In genomic region chr16:1152651-1153259, GRCh38 we compare ENCODE assay signal across 8 cellular contexts. TPM values are rescaled to one million over a fixed set of nuclear protein-coding genes. Genes with fewer than 3 reads are reported as not detected.
DNase-seq lines count a peak whose midpoint lies in the region; FAIRE-seq and TF ChIP-seq lines count a peak whose summit lies in the region.

CACNA1H (plus strand) TSS chr16:1153106; CDS start chr16:1153738, 632 bp downstream.

- H3K27me3 Mint-ChIP-seq in H9 (ENCODE audit: low read depth) = peaks cover 17% of the 10 kb centered on the region
- H3K27me3 Mint-ChIP-seq in osteocyte (ENCODE audit: unreplicated experiment) = peaks cover 2% of the 10 kb centered on the region

- H2BK5ac ChIP-seq in H9 (ENCODE audit: insufficient read length, low read length) (no peak within 1 kb of the TSS), H1 (ENCODE audit: low read depth, low read length) (peak within 1 kb of the TSS; percentile 60; the same call in 1 of the 2 replicates)

- H3K4me3 Mint-ChIP-seq in H9 (peak within 1 kb of the TSS; percentile 60 to 79), osteocyte (ENCODE audit: unreplicated experiment) (peak within 1 kb of the TSS; percentile 64)

- TF ChIP-seq POLR2A in H1 (IDR thresholded peaks at IDR 0.05; ENCODE audit: control extremely low read depth in 1 of 2, low read depth in 2 of 2, low read length in 2 of 2) = no peak

- H3K56ac ChIP-seq in H9 (ENCODE audit: insufficient read length, low read depth, low read length) = no peak within 1 kb of the TSS
- H3K56ac ChIP-seq in H1 (replicated peaks; ENCODE audit: insufficient read length, low read depth, low read length) = no peak within 1 kb of the TSS

- H3K9me3 Mint-ChIP-seq in H9 (peaks cover 3% of the 10 kb centered on the region in 2 experiments; a peak in 3 of 5 replicates), osteocyte (ENCODE audit: unreplicated experiment) (no peaks in the 10 kb centered on the region)

- TF ChIP-seq RAD21 in H1 (IDR thresholded peaks at IDR 0.05 in 1 of 2, conservative IDR thresholded peaks at IDR 0.05 in 1 of 2; ENCODE audit: low read depth in 2 of 2, low read length in 2 of 2) = no peak

- H2BK20ac ChIP-seq in H9 (ENCODE audit: low read depth, low read length, poor library complexity, severe bottlenecking) (no peak within 1 kb of the TSS), H1 (ENCODE audit: low read length) (no peak within 1 kb of the TSS)

- no peaks in the 10 kb centered on the region for H4K20me1 ChIP-seq in H9 (ENCODE audit: control insufficient read depth, insufficient read depth, insufficient read length)
- peaks cover 0 to 17% of the 10 kb centered on the region in 2 experiments for H4K20me1 ChIP-seq in H1 (replicated peaks in 1 of 2; ENCODE audit: control insufficient read depth in 1 of 2, insufficient read depth in 2 of 2, low read length in 2 of 2)

- H3K23me2 ChIP-seq in H9 (ENCODE audit: insufficient read length, low read depth, low read length, poor library complexity, severe bottlenecking) (peaks cover 2% of the 10 kb centered on the region), H1 (ENCODE audit: low read depth, low read length) (peaks cover 3% of the 10 kb centered on the region; the same call in 1 of the 2 replicates)

- H2BK12ac ChIP-seq in H9 (ENCODE audit: insufficient read length, low read depth, low read length) = no peak within 1 kb of the TSS
- peak within 1 kb of the TSS; percentile 60; the same call in 1 of the 2 replicates for H2BK12ac ChIP-seq in H1 (ENCODE audit: low read depth, low read length)

- H3K36me3 ChIP-seq in H1 (ENCODE audit: control insufficient read depth in 2 of 4, insufficient read depth in 4 of 4, low read length in 3 of 4) = no peaks in the 10 kb centered on the region
- H3K36me3 ChIP-seq in tibial artery = no peaks in the 10 kb centered on the region

- H4K8ac ChIP-seq in H9 (replicated peaks; ENCODE audit: insufficient read length, low read depth, low read length) (no peak within 1 kb of the TSS), H1 (ENCODE audit: extremely low read depth, insufficient read depth, low read length) (peak within 1 kb of the TSS; percentile 89)

- H3K14ac ChIP-seq in H9 (ENCODE audit: insufficient read depth, low read length) (peak within 1 kb of the TSS; percentile 61), H1 (ENCODE audit: insufficient read length) (no peak within 1 kb of the TSS)

- H3T11ph ChIP-seq in H9 (ENCODE audit: low read length) = no peak within 1 kb of the TSS

- H3K9ac ChIP-seq in H9 (ENCODE audit: extremely low read depth, insufficient read length, low read length) = no peak within 1 kb of the TSS
- peak within 1 kb of the TSS in 1 of 4 experiments; percentile 51; a peak in 1 of 7 replicates for H3K9ac ChIP-seq in H1 (replicated peaks in 1 of 4; ENCODE audit: extremely low read depth in 1 of 4, low read depth in 3 of 4, low read length in 3 of 4)

- H3K4me1 Mint-ChIP-seq in H9 = peaks cover 10 to 15% of the 10 kb centered on the region in 2 experiments
- peaks cover 12% of the 10 kb centered on the region for H3K4me1 Mint-ChIP-seq in osteocyte (ENCODE audit: unreplicated experiment)

- H4K91ac ChIP-seq in H9 (ENCODE audit: insufficient read length, low read depth, low read length) (no peak within 1 kb of the TSS), H1 (replicated peaks; ENCODE audit: insufficient read length, low read length) (peak within 1 kb of the TSS; percentile 96)

- DNase-seq in H9 = peak; percentile 53
- DNase-seq in activated CD4-positive, alpha-beta T cell treated with anti-CD3 and anti-CD28 coated beads, Interleukin-2, amount 50 U/mL, for 1 hour = peak; percentile 65
- peak in 1 of 2 experiments; percentile 81 for DNase-seq in H1 (ENCODE audit: low read depth in 1 of 2, low spot score in 2 of 2)
- DNase-seq in osteocyte (ENCODE audit: extremely low spot score, unreplicated experiment) = no peak
- DNase-seq in tibial artery = no peak
- DNase-seq in OCI-M2 (lab: John Stamatoyannopoulos, UW; ENCODE audit: unreplicated experiment) = no peak
- DNase-seq in dermis blood vessel endothelial cell = no peak
- no peak for DNase-seq in HPDE6-E6E7 (ENCODE audit: extremely low spot score)

- H3K79me2 ChIP-seq in H9 (ENCODE audit: insufficient read depth, low read length) = no peaks in the 10 kb centered on the region; the same call in 1 of the 2 replicates
- H3K79me2 ChIP-seq in H1 (ENCODE audit: control insufficient read depth in 1 of 2, insufficient read depth in 2 of 2, low read length in 2 of 2) = peaks cover 0 to 23% of the 10 kb centered on the region in 2 experiments; a peak in 1 of 4 replicates

- CTCF ChIA-PET in H1 (lab: Charles Lee; ENCODE audit: partially characterized antibody) = interaction anchor here (1.2 to 1.3 kb wide), 2 partner anchors 95 to 148 kb away, joined by 3 to 5 read pairs; no protein-coding TSS in a partner anchor

- H2AK5ac ChIP-seq in H9 (ENCODE audit: insufficient read length, low read length) (no peak within 1 kb of the TSS), H1 (ENCODE audit: low read depth, low read length) (no peak within 1 kb of the TSS)

- H3K36me3 Mint-ChIP-seq in H9 (ENCODE audit: insufficient read depth in 1 of 3, low read depth in 3 of 3) = peaks cover 0 to 6% (median 5%) of the 10 kb centered on the region in 3 experiments; a peak in 3 of 7 replicates
- no peaks in the 10 kb centered on the region for H3K36me3 Mint-ChIP-seq in osteocyte (ENCODE audit: unreplicated experiment)

- peak; percentile 66 for TF ChIP-seq CTCF in H9 (conservative IDR thresholded peaks at IDR 0.05)
- TF ChIP-seq CTCF in H1 (IDR thresholded peaks at IDR 0.05; ENCODE audit: control extremely low read depth in 1 of 3, insufficient read depth in 1 of 3, low read depth in 1 of 3, low read length in 3 of 3) = peak in 1 of 3 experiments; percentile 13; a peak in 1 of 4 replicates
- peak; percentile 65 for TF ChIP-seq CTCF in osteocyte (IDR thresholded peaks at IDR 0.05)
- peak in 1 of 2 experiments; percentile 48 for TF ChIP-seq CTCF in tibial artery (IDR thresholded peaks at IDR 0.05)

- H3K9me3 ChIP-seq in H9 (ENCODE audit: control insufficient read depth, low read depth, low read length) (no peaks in the 10 kb centered on the region), H1 (ENCODE audit: insufficient read depth in 2 of 2, low read depth in 1 of 2, low read length in 1 of 2) (no peaks in the 10 kb centered on the region), tibial artery (no peaks in the 10 kb centered on the region)

- TF ChIP-seq EP300 in H1 (IDR thresholded peaks at IDR 0.05; ENCODE audit: borderline replicate concordance in 1 of 2, low read depth in 2 of 2, low read length in 2 of 2) = no peak

- H3K4ac ChIP-seq in H9 (ENCODE audit: low read depth, low read length) = no peak within 1 kb of the TSS
- no peak within 1 kb of the TSS for H3K4ac ChIP-seq in H1 (replicated peaks; ENCODE audit: insufficient read length, low read depth, low read length)

- H3K23ac ChIP-seq in H9 (ENCODE audit: insufficient read length, low read depth, low read length) (no peak within 1 kb of the TSS), H1 (ENCODE audit: insufficient read length) (no peak within 1 kb of the TSS)

- no peak within 1 kb of the TSS for H2BK120ac ChIP-seq in H9 (ENCODE audit: low read depth, low read length, poor library complexity, severe bottlenecking)
- no peak within 1 kb of the TSS for H2BK120ac ChIP-seq in H1 (replicated peaks; ENCODE audit: low read depth, low read length)

- H3K27me3 ChIP-seq in H9 (ENCODE audit: insufficient read depth, low read length) = no peaks in the 10 kb centered on the region
- peaks cover 0 to 4% (median 0%) of the 10 kb centered on the region in 4 experiments; a peak in 2 of 7 replicates for H3K27me3 ChIP-seq in H1 (replicated peaks in 1 of 4; ENCODE audit: control insufficient read depth in 3 of 4, extremely low read depth in 1 of 4, insufficient read depth in 3 of 4, low read length in 3 of 4)
- peaks cover 0 to 17% of the 10 kb centered on the region in 2 donors for H3K27me3 ChIP-seq in tibial artery

- H3K4me3 ChIP-seq in H1 (ENCODE audit: extremely low read depth in 1 of 4, insufficient read depth in 2 of 4, low read depth in 3 of 4, low read length in 4 of 4) (peak within 1 kb of the TSS; percentile 40 to 69 (median 48)), tibial artery (peak within 1 kb of the TSS; percentile 71 to 85)

- H3K79me1 ChIP-seq in H9 (ENCODE audit: insufficient read depth, low read depth, low read length, poor library complexity, severe bottlenecking) (no peaks in the 10 kb centered on the region), H1 (ENCODE audit: low read depth, low read length) (peaks cover 5% of the 10 kb centered on the region)

- H3K27ac Mint-ChIP-seq in H9 (no peak within 1 kb of the TSS), osteocyte (ENCODE audit: unreplicated experiment) (no peak within 1 kb of the TSS)

- intact Hi-C loops in tibial artery (cut with DNase I; ENCODE audit: low total_unique reads) = loop anchor here (5.0 kb wide), 1 partner anchor 40 kb away; no protein-coding TSS in a partner anchor

- H2BK15ac ChIP-seq in H9 (ENCODE audit: low read depth, low read length) (no peak within 1 kb of the TSS), H1 (ENCODE audit: low read length) (0 out of 2 replicates have a peak within 1 kb of the TSS, but pooled peaks have one; percentile 81)

- H3K27ac ChIP-seq in H9 (ENCODE audit: insufficient read length, low read depth, low read length) (no peak within 1 kb of the TSS), H1 (ENCODE audit: low read depth, low read length) (no peak within 1 kb of the TSS), tibial artery (peak within 1 kb of the TSS; percentile 86 to 94)

- no peak within 1 kb of the TSS for H3K18ac ChIP-seq in H9 (ENCODE audit: insufficient read length, low read depth, low read length)
- H3K18ac ChIP-seq in H1 (ENCODE audit: extremely low read depth, low read length) = peak within 1 kb of the TSS; percentile 71

- POLR2A ChIA-PET in H1 (lab: Charles Lee; ENCODE audit: partially characterized antibody) = interaction anchor here (1.0 kb wide), 1 partner anchor 10 kb away, joined by 4 read pairs; no protein-coding TSS in a partner anchor

- H3K4me2 ChIP-seq in H9 (ENCODE audit: insufficient read depth, insufficient read length, low read length) = peak within 1 kb of the TSS; percentile 45
- H3K4me2 ChIP-seq in H1 (ENCODE audit: insufficient read depth in 1 of 2, low read depth in 2 of 2, low read length in 2 of 2) = peak within 1 kb of the TSS; percentile 46 to 71

- H4K5ac ChIP-seq in H9 (ENCODE audit: insufficient read length, low read depth, low read length) = no peak within 1 kb of the TSS
- H4K5ac ChIP-seq in H1 (ENCODE audit: insufficient read length, low read depth, low read length) = peak within 1 kb of the TSS; percentile 33

- FAIRE-seq in H1 (lab: Jason Lieb, UNC) = no peak

- H3K4me1 ChIP-seq in H9 (ENCODE audit: insufficient read depth, low read length) = no peaks in the 10 kb centered on the region; the same call in 1 of the 2 replicates
- peaks cover 0 to 14% (median 9%) of the 10 kb centered on the region in 4 experiments; a peak in 5 of 7 replicates for H3K4me1 ChIP-seq in H1 (replicated peaks in 1 of 4; ENCODE audit: control insufficient read depth in 3 of 4, insufficient read depth in 4 of 4, low read length in 3 of 4)
- peaks cover 0 to 55% (median 30%) of the 10 kb centered on the region in 4 donors for H3K4me1 ChIP-seq in tibial artery

- WGBS in H9 (ENCODE audit: extremely low coverage, insufficient read length, low lambda C conversion rate) = no CpG with 5 or more reads among the region's 98 CpGs
- WGBS in H1 (ENCODE audit: extremely low coverage in 1 of 2, insufficient coverage in 1 of 2, insufficient read length in 1 of 2, insufficient replicate concordance in 2 of 2, low coverage in 1 of 2, low lambda C conversion rate in 2 of 2, missing lambda C conversion rate in 1 of 2), 2 experiments = no CpG with 5 or more reads among the region's 98 CpGs

- H2AFZ ChIP-seq in H9 (ENCODE audit: low read length) (no peak within 1 kb of the TSS), H1 (ENCODE audit: low read length) (no peak within 1 kb of the TSS)

RNA-seq across cellular contexts. Expression of gene CACNA1H, which starts in this region (rescaled TPM):
- 41.9 and 43.3 TPM in 2 replicates for total RNA-seq in H9 (2021)
- 27.2 and 28.7 TPM in 2 replicates for total RNA-seq in H1 (2021; fragmentation: NEBNext Ultra II Directional; extraction: Animal tissue kit (Norgen Biotek cat#: 25700))
- polyA plus RNA-seq in H1 (2011; rRNA removed) = 14.0 and 27.4 TPM in 2 replicates
- 21.0 TPM for polyA plus RNA-seq in H1 (2011; cell fraction: cytosol; rRNA removed)
- 192 TPM for polyA plus RNA-seq in H1 (2011; cell fraction: nucleus; rRNA removed)
- polyA plus RNA-seq in H1 (2012, experiment 1 of 2) = 17.0 to 33.1 TPM (median 28.7 TPM) in 4 replicates
- 13.4 TPM for polyA plus RNA-seq in H1 (2012, experiment 2 of 2)
- 23.4 TPM for polyA plus RNA-seq in H1 (2013, experiment 1 of 2)
- 21.4 TPM for polyA plus RNA-seq in H1 (2013, experiment 2 of 2)
- polyA minus RNA-seq in H1 (2011; rRNA and poly(A)+ RNA removed) = 19.8 and 20.5 TPM in 2 replicates
- 16.3 TPM for polyA minus RNA-seq in H1 (2011; cell fraction: cytosol; rRNA and poly(A)+ RNA removed)
- polyA minus RNA-seq in H1 (2011; cell fraction: nucleus; rRNA and poly(A)+ RNA removed) = 43.3 TPM
- 21.2 and 21.3 TPM in 2 replicates for total RNA-seq in osteocyte
- 0.05 and 0.17 TPM in 2 replicates for total RNA-seq in dermis blood vessel endothelial cell

Comparison
In these comparisons a context has a peak if more than half of its experiments do, and no peak if none do; other contexts are left out.
1. RNA of gene CACNA1H (total RNA-seq): 41.9 to 43.3 TPM in H9, 27.2 to 28.7 TPM in H1 and 21.2 to 21.3 TPM in osteocyte; 0.05 to 0.17 TPM in dermis blood vessel endothelial cell; every median in the first group is over 10 times any median in the second.
2. DNase-seq: peak in H9 (single experiment) and activated CD4-positive, alpha-beta T cell treated with anti-CD3 and anti-CD28 coated beads, Interleukin-2, amount 50 U/mL, for 1 hour (single experiment); none in osteocyte (single experiment), tibial artery (0 of 2), OCI-M2 (single experiment), dermis blood vessel endothelial cell (single experiment) and HPDE6-E6E7 (single experiment).
3. H3K27ac ChIP-seq: peak in tibial artery (2 of 2); none in H9 (single experiment) and H1 (single experiment).